ENCODE assay signal across 26 cellular contexts in the genomic region with DNA sequence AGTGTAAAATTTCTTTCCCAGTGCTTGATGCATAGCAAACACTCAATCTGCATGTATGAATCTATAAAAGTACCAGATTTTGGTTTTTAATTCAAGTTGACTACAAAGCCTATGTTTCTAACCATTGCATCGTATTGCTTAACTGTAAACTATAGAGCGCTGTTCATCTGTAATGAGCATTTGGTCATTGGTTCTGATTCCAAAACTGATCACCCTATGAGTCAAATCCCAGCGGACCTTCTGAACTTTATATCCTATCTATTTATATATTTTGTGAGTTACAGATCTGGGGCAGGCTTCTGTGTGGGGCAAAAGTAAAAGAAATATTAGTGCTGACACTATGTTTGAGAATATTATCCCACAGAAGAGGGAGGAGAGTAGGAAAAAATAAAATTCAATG.
"Had no signal": no experiment of that assay in that cellular context is flagged by ENCODE, and none has a peak within 500 bp of the region (broad histone marks: within the 10 kb centered on the region; RNA-seq: fewer than 3 reads in every experiment).

No MANE protein-coding gene starts in this region.

- H3K36me3 ChIP-seq: left ventricle myocardium inferior, pancreas, prostate gland, thyroid gland, upper lobe of right lung had no signal

- ATAC-seq: mucosa of descending colon; naive thymus-derived CD4-positive, alpha-beta T cell; natural killer cell treated with Interleukin-12 subunit alpha and Interleukin-12 subunit beta and Interleukin-15 and Interleukin-18, amount 100 ng/mL, for 72 hours; pancreas; right cardiac atrium; sciatic nerve; stimulated activated memory B cell treated with anti-CD40 and anti-IgM and Interleukin-4, amounts not matched to agents 10 μg/mL and 1 μg/mL and 100 μg/mL, for 72 hours; stimulated activated naive CD8-positive, alpha-beta T cell treated with anti-CD3 and anti-CD28 coated beads, Interleukin-15, amount 100 ng/mL, for 72 hours; upper lobe of right lung had no signal

- H3K27me3 ChIP-seq: pancreas, thyroid gland, upper lobe of right lung had no signal

- H3K9me3 ChIP-seq: pancreas, prostate gland, thyroid gland, upper lobe of right lung had no signal

- H3K4me3 ChIP-seq: left ventricle myocardium inferior, mucosa of descending colon, pancreas, prostate gland, smooth muscle cell, thyroid gland, upper lobe of right lung had no signal

- H3K27ac ChIP-seq: left ventricle myocardium inferior, pancreas, prostate gland, thyroid gland, upper lobe of right lung had no signal

- H3K4me1 ChIP-seq: left ventricle myocardium inferior, pancreas, prostate gland, thyroid gland, upper lobe of right lung had no signal

- DNase-seq: hypothalamus; immature natural killer cell; kidney; left ventricle myocardium inferior; midbrain; mucosa of descending colon; naive thymus-derived CD4-positive, alpha-beta T cell; pancreas; posterior cingulate gyrus; retina; right cardiac atrium; stimulated activated CD4-positive, alpha-beta T cell treated with anti-CD3 and anti-CD28 coated beads, Interleukin-1b, Interleukin-23, amount 100 ng/mL, for 48 hours; stimulated activated CD4-positive, alpha-beta T cell treated with anti-CD3 and anti-CD28 coated beads, Interleukin-2, amount 100 ng/mL, for 48 hours; stimulated activated CD4-positive, alpha-beta T cell treated with anti-CD3 and anti-CD28 coated beads, Interleukin-4, amount 100 ng/mL, for 4 hours; stimulated activated CD8-positive, alpha-beta memory T cell treated with anti-CD3 and anti-CD28 coated beads, Interleukin-4, amount 100 ng/mL, for 48 hours; stimulated activated naive CD4-positive, alpha-beta T cell treated with Interleukin-2 at 50 U/mL for 16 hours; stimulated activated naive CD8-positive, alpha-beta T cell treated with anti-CD3 and anti-CD28 coated beads, Interleukin-15, amount 100 ng/mL, for 72 hours; substantia nigra; thyroid gland; trophoblast cell; upper lobe of right lung had no signal
